Comparison of ENCODE assay signal across 32 cellular contexts in the genomic region with DNA sequence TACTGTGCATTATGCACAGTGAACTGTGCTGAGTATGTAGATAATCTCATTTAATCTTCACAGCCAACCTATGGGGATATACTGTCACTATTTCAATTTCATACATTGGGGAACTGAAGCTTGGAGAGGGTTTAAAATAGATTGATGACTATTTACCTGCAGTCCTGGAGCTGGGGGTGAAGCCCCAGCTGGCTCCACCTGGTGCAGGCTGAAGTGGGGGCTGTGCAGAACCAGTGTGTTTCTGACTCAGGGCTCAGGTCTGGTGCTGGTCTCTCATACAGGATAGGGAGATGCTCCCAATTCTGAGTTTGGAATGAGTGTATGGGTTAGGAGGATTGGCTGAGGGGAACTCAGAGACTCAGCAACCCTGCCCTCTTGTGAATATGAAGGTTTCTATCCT.
"Had no signal": no experiment of that assay in that cellular context is flagged by ENCODE, and none has a peak within 500 bp of the region (broad histone marks: within the 10 kb centered on the region; RNA-seq: fewer than 3 reads in every experiment).

No MANE protein-coding gene starts in this region.

- H3K27ac ChIP-seq: brain microvascular endothelial cell, coronary artery, dorsolateral prefrontal cortex, WERI-Rb-1 had no signal

- H3K4me3 Mint-ChIP-seq: activated B cell treated with CpG ODN at 0.5 μM for 24 hours; activated CD8-positive, alpha-beta T cell treated with anti-CD3 and anti-CD28 coated beads for 36 hours; activated naive CD8-positive, alpha-beta T cell; activated T-cell treated with anti-CD3 and anti-CD28 coated beads, Interleukin-2, amount 50 U/mL, for 4 hours; activated T-helper 17 cell treated with anti-CD3 and anti-CD28 coated beads, Interleukin-2, amount 50 U/mL, for 72 hours; central memory CD8-positive, alpha-beta T cell; dendritic cell treated with granulocyte-macrophage colony-stimulating factor and Interleukin-4, amounts not matched to agents 40 ng/mL and 50 ng/mL, for 4 days; endodermal cell; T-helper 2 cell treated with Interferon-gamma antibody and Interleukin-4, amounts not matched to agents 5 μg/mL and 100 μg/mL, for 36 hours had no signal

- H3K36me3 Mint-ChIP-seq: activated naive CD8-positive, alpha-beta T cell had no signal

- H3K27ac Mint-ChIP-seq: activated B cell treated with CpG ODN at 0.5 μM for 24 hours; activated CD8-positive, alpha-beta T cell treated with anti-CD3 and anti-CD28 coated beads for 36 hours; activated naive CD8-positive, alpha-beta T cell; activated T-helper 17 cell treated with anti-CD3 and anti-CD28 coated beads, Interleukin-2, amount 50 U/mL, for 72 hours; dendritic cell treated with granulocyte-macrophage colony-stimulating factor and Interleukin-4, amounts not matched to agents 40 ng/mL and 50 ng/mL, for 4 days; endodermal cell; T-helper 2 cell treated with Interferon-gamma antibody and Interleukin-4, amounts not matched to agents 5 μg/mL and 100 μg/mL, for 36 hours had no signal

- ATAC-seq: activated CD4-positive, CD25-positive, alpha-beta regulatory T cell treated with anti-CD3 and anti-CD28 coated beads, Interleukin-2, amount 50 U/mL, for 24 hours; activated CD8-positive, alpha-beta T cell treated with anti-CD3 and anti-CD28 coated beads for 36 hours; activated T-cell treated with anti-CD3 and anti-CD28 coated beads, Interleukin-2, amount 50 U/mL, for 4 hours; activated T-helper 17 cell treated with anti-CD3 and anti-CD28 coated beads, Interleukin-2, amount 50 U/mL, for 72 hours; esophagus mucosa had no signal

- H3K4me1 Mint-ChIP-seq: activated B cell treated with CpG ODN at 0.5 μM for 24 hours; activated T-helper 17 cell treated with anti-CD3 and anti-CD28 coated beads, Interleukin-2, amount 50 U/mL, for 72 hours; central memory CD8-positive, alpha-beta T cell; endodermal cell had no signal

- H3K27me3 Mint-ChIP-seq: activated B cell treated with CpG ODN at 0.5 μM for 24 hours; activated CD8-positive, alpha-beta T cell treated with anti-CD3 and anti-CD28 coated beads for 36 hours; activated naive CD8-positive, alpha-beta T cell; activated T-helper 17 cell treated with anti-CD3 and anti-CD28 coated beads, Interleukin-2, amount 50 U/mL, for 72 hours; central memory CD8-positive, alpha-beta T cell; dendritic cell treated with granulocyte-macrophage colony-stimulating factor and Interleukin-4, amounts not matched to agents 40 ng/mL and 50 ng/mL, for 4 days had no signal

- H3K27me3 ChIP-seq: brain microvascular endothelial cell had no signal

- H3K4me3 ChIP-seq: coronary artery, dorsolateral prefrontal cortex had no signal

- H3K9me3 Mint-ChIP-seq: activated B cell treated with CpG ODN at 0.5 μM for 24 hours; activated CD8-positive, alpha-beta T cell treated with anti-CD3 and anti-CD28 coated beads for 36 hours; activated T-helper 17 cell treated with anti-CD3 and anti-CD28 coated beads, Interleukin-2, amount 50 U/mL, for 72 hours; dendritic cell treated with granulocyte-macrophage colony-stimulating factor and Interleukin-4, amounts not matched to agents 40 ng/mL and 50 ng/mL, for 4 days; endodermal cell; T-helper 2 cell treated with Interferon-gamma antibody and Interleukin-4, amounts not matched to agents 5 μg/mL and 100 μg/mL, for 36 hours had no signal

- H3K36me3 ChIP-seq: brain microvascular endothelial cell, WERI-Rb-1 had no signal

- FAIRE-seq: astrocyte, bronchial epithelial cell, frontal cortex had no signal

- DNase-seq: activated B cell treated with CpG ODN at 0.5 μM for 24 hours; activated CD4-positive, alpha-beta T cell treated with anti-CD3 and anti-CD28 coated beads for 48 hours; activated CD4-positive, alpha-beta T cell treated with anti-CD3 and anti-CD28 coated beads, Interleukin-2, amount 50 U/mL, for 1 hour; activated CD4-positive, alpha-beta T cell treated with anti-CD3 and anti-CD28 coated beads, Interleukin-2, amount 50 U/mL, for 48 hours; activated CD8-positive, alpha-beta memory T cell treated with anti-CD3 and anti-CD28 coated beads for 24 hours; activated CD8-positive, alpha-beta T cell treated with anti-CD3 and anti-CD28 coated beads for 36 hours; activated effector memory CD4-positive, alpha-beta T cell treated with Interleukin-2 at 50 U/mL for 16 hours; activated gamma-delta T cell treated with Interleukin-2 at 50 U/mL for 16 hours; activated naive CD4-positive, alpha-beta T cell treated with anti-CD3 and anti-CD28 coated beads, Interleukin-2, amount 50 U/mL, for 16 hours; activated naive CD4-positive, alpha-beta T cell treated with Interleukin-2 at 50 U/mL for 16 hours; activated T-cell treated with anti-CD3 and anti-CD28 coated beads, Interleukin-2, amount 50 U/mL, for 4 hours; amniotic stem cell; anterior cingulate cortex; brain microvascular endothelial cell; dorsolateral prefrontal cortex; effector memory CD4-positive, alpha-beta T cell; endodermal cell; foreskin fibroblast; head of caudate nucleus; T1000; WERI-Rb-1 had no signal
